In genomic region chr11:69975822-69976221, GRCh38 we compare ENCODE assay signal across 35 cellular contexts.
"Had no signal": no experiment of that assay in that cellular context is flagged by ENCODE, and none has a peak within 500 bp of the region (broad histone marks: within the 10 kb centered on the region; RNA-seq: fewer than 3 reads in every experiment).

No MANE protein-coding gene starts in this region.

- H3K9me3 ChIP-seq: adrenal gland, body of pancreas, gastrocnemius medialis had no signal

- H3K27ac ChIP-seq: adrenal gland, body of pancreas, esophagus muscularis mucosa, foreskin keratinocyte, gastrocnemius medialis, WERI-Rb-1 had no signal

- H3K27me3 Mint-ChIP-seq: activated B cell treated with CpG ODN at 0.5 μM for 24 hours had no signal

- H3K27ac Mint-ChIP-seq: activated B cell treated with CpG ODN at 0.5 μM for 24 hours; activated CD8-positive, alpha-beta T cell treated with anti-CD3 and anti-CD28 coated beads for 36 hours; activated naive CD4-positive, alpha-beta T cell treated with anti-CD3 and anti-CD28 coated beads for 36 hours; activated naive CD4-positive, alpha-beta T cell treated with anti-CD3 and anti-CD28 coated beads, Interleukin-2, amount 50 U/mL, for 24 hours; activated naive CD8-positive, alpha-beta T cell treated with anti-CD3 and anti-CD28 coated beads for 36 hours; activated naive CD8-positive, alpha-beta T cell treated with anti-CD3 and anti-CD28 coated beads, Interleukin-2, amount 50 U/mL, for 24 hours; activated T-helper 1 cell treated with anti-CD3 and anti-CD28 coated beads, Interleukin-12 subunit alpha, Interleukin-12 subunit beta, Interleukin-2, Interleukin-4 antibody, amounts not matched to agents 30 ng/mL and 10 ng/mL and 1 ng/mL, durations not matched to agents 14 hours and 24 hours and 36 hours; activated T-helper 2 cell treated with anti-CD3 and anti-CD28 coated beads, Interferon-gamma antibody, Interleukin-2, Interleukin-4, amounts not matched to agents 10 μg/mL and 5 μg/mL and 100 μg/mL, durations not matched to agents 14 hours and 24 hours and 36 hours; effector memory CD8-positive, alpha-beta T cell; T-helper 17 cell; T-helper 2 cell treated with Interferon-gamma antibody and Interleukin-4, amounts not matched to agents 5 μg/mL and 100 μg/mL, for 36 hours had no signal

- H3K4me3 Mint-ChIP-seq: activated B cell treated with CpG ODN at 0.5 μM for 24 hours; activated CD8-positive, alpha-beta T cell treated with anti-CD3 and anti-CD28 coated beads for 36 hours; activated naive CD4-positive, alpha-beta T cell treated with anti-CD3 and anti-CD28 coated beads for 36 hours; activated naive CD4-positive, alpha-beta T cell treated with anti-CD3 and anti-CD28 coated beads, Interleukin-2, amount 50 U/mL, for 24 hours; activated naive CD8-positive, alpha-beta T cell treated with anti-CD3 and anti-CD28 coated beads for 36 hours; activated naive CD8-positive, alpha-beta T cell treated with anti-CD3 and anti-CD28 coated beads, Interleukin-2, amount 50 U/mL, for 24 hours; activated T-helper 1 cell treated with anti-CD3 and anti-CD28 coated beads, Interleukin-12 subunit alpha, Interleukin-12 subunit beta, Interleukin-2, Interleukin-4 antibody, amounts not matched to agents 30 ng/mL and 10 ng/mL and 1 ng/mL, durations not matched to agents 14 hours and 24 hours and 36 hours; effector memory CD8-positive, alpha-beta T cell; T-helper 17 cell; T-helper 2 cell treated with Interferon-gamma antibody and Interleukin-4, amounts not matched to agents 5 μg/mL and 100 μg/mL, for 36 hours had no signal

- H3K36me3 ChIP-seq: adrenal gland, esophagus muscularis mucosa, gastrocnemius medialis, WERI-Rb-1 had no signal

- ATAC-seq: activated CD4-positive, CD25-positive, alpha-beta regulatory T cell treated with anti-CD3 and anti-CD28 coated beads, Interleukin-2, amount 50 U/mL, for 24 hours; activated CD8-positive, alpha-beta T cell treated with anti-CD3 and anti-CD28 coated beads for 36 hours; activated naive CD8-positive, alpha-beta T cell treated with anti-CD3 and anti-CD28 coated beads, Interleukin-2, amount 50 U/mL, for 24 hours; body of pancreas; effector memory CD8-positive, alpha-beta T cell; foreskin keratinocyte; gastrocnemius medialis; T-helper 17 cell had no signal

- H3K27me3 ChIP-seq: adrenal gland, body of pancreas had no signal

- H3K4me3 ChIP-seq: adrenal gland, body of pancreas, esophagus muscularis mucosa, gastrocnemius medialis had no signal

- DNase-seq: activated B cell treated with CpG ODN at 0.5 μM for 24 hours; activated CD4-positive, alpha-beta T cell treated with anti-CD3 and anti-CD28 coated beads for 48 hours; activated CD4-positive, alpha-beta T cell treated with anti-CD3 and anti-CD28 coated beads, Interleukin-2, amount 50 U/mL, for 1 hour; activated CD4-positive, alpha-beta T cell treated with anti-CD3 and anti-CD28 coated beads, Interleukin-2, amount 50 U/mL, for 48 hours; activated CD8-positive, alpha-beta memory T cell treated with anti-CD3 and anti-CD28 coated beads for 24 hours; activated CD8-positive, alpha-beta T cell treated with anti-CD3 and anti-CD28 coated beads for 36 hours; activated effector memory CD4-positive, alpha-beta T cell treated with anti-CD3 and anti-CD28 coated beads, Interleukin-2, amount 50 U/mL, for 16 hours; activated naive CD4-positive, alpha-beta T cell treated with anti-CD3 and anti-CD28 coated beads for 36 hours; activated naive CD8-positive, alpha-beta T cell treated with anti-CD3 and anti-CD28 coated beads for 36 hours; activated naive CD8-positive, alpha-beta T cell treated with anti-CD3 and anti-CD28 coated beads, Interleukin-2, amount 50 U/mL, for 24 hours; activated T-cell treated with anti-CD3 and anti-CD28 coated beads, Interleukin-2, amount 50 U/mL, for 1 hour; activated T-cell treated with anti-CD3 and anti-CD28 coated beads, Interleukin-2, amount 50 U/mL, for 48 hours; adrenal gland; amygdala; aorta; body of pancreas; caudate nucleus; cortex of kidney; dermis blood vessel endothelial cell; effector CD4-positive, alpha-beta T cell; effector memory CD8-positive, alpha-beta T cell; erythroblast; foreskin keratinocyte; gastrocnemius medialis; glutamatergic neuron; T-helper 1 cell; T-helper 17 cell; T1000; WERI-Rb-1 had no signal

- H3K4me1 Mint-ChIP-seq: activated naive CD8-positive, alpha-beta T cell treated with anti-CD3 and anti-CD28 coated beads for 36 hours; T-helper 17 cell had no signal

- H3K4me1 ChIP-seq: adrenal gland, body of pancreas, esophagus muscularis mucosa, foreskin keratinocyte, gastrocnemius medialis had no signal

- H3K36me3 Mint-ChIP-seq: activated naive CD4-positive, alpha-beta T cell treated with anti-CD3 and anti-CD28 coated beads, Interleukin-2, amount 50 U/mL, for 24 hours; activated naive CD8-positive, alpha-beta T cell treated with anti-CD3 and anti-CD28 coated beads for 36 hours had no signal

- H3K9me3 Mint-ChIP-seq: activated B cell treated with CpG ODN at 0.5 μM for 24 hours; activated CD8-positive, alpha-beta T cell treated with anti-CD3 and anti-CD28 coated beads for 36 hours; activated naive CD4-positive, alpha-beta T cell treated with anti-CD3 and anti-CD28 coated beads for 36 hours; activated naive CD4-positive, alpha-beta T cell treated with anti-CD3 and anti-CD28 coated beads, Interleukin-2, amount 50 U/mL, for 24 hours; activated naive CD8-positive, alpha-beta T cell treated with anti-CD3 and anti-CD28 coated beads for 36 hours; activated naive CD8-positive, alpha-beta T cell treated with anti-CD3 and anti-CD28 coated beads, Interleukin-2, amount 50 U/mL, for 24 hours; activated T-helper 1 cell treated with anti-CD3 and anti-CD28 coated beads, Interleukin-12 subunit alpha, Interleukin-12 subunit beta, Interleukin-2, Interleukin-4 antibody, amounts not matched to agents 30 ng/mL and 10 ng/mL and 1 ng/mL, durations not matched to agents 14 hours and 24 hours and 36 hours; activated T-helper 2 cell treated with anti-CD3 and anti-CD28 coated beads, Interferon-gamma antibody, Interleukin-2, Interleukin-4, amounts not matched to agents 10 μg/mL and 5 μg/mL and 100 μg/mL, durations not matched to agents 14 hours and 24 hours and 36 hours; effector memory CD8-positive, alpha-beta T cell; T-helper 2 cell treated with Interferon-gamma antibody and Interleukin-4, amounts not matched to agents 5 μg/mL and 100 μg/mL, for 36 hours had no signal
